8 cellular contexts compared by ENCODE assay signal in the genomic region with DNA sequence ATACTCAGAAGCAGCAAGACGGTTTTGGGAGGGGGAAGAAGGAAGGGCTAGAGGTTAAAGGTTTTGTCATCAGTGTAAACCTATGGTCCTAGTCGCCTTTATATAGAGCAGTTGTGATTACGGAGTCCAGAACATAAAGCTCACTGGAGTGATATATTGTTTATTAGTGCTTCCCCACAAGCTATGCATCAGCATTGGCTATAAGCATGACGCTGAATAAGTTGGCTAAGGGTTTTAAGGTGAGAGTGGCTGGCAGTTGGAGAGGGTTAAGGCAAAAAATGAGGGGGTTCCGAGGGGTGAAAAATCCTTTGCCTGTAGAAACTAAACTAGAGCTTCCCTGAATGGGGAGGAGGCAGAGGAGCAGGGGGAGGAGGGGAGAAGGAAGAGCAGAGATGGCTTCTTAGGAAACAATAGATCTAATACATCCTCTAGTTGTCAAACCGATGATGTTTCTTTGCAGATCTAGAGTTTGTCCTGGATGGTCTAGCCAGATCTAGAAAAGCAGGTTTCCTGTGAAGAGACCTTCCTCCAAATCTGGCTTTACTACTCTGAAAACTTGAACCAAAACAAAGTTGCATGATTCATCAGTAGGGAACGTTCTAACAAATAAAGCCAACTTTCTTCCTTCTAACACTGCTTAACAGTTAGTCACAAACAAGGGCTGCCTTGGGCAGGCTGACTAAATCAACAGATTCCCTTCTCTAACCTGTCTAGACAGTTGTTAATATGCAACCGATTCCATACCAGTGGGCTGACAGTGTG. TPM values are rescaled to one million over a fixed set of nuclear protein-coding genes. Genes with fewer than 3 reads are reported as not detected.
DNase-seq lines count a peak whose midpoint lies in the region; ATAC-seq and TF ChIP-seq lines count a peak whose summit lies in the region.

No MANE protein-coding gene starts in this region.

- peaks cover 20% of the 10 kb centered on the region for H3K36me3 Mint-ChIP-seq in T-helper 2 cell treated with Interferon-gamma antibody and Interleukin-4, amounts not matched to agents 5 μg/mL and 100 μg/mL, for 36 hours (ENCODE audit: low read depth)

- H3K79me2 ChIP-seq in Karpas-422 (ENCODE audit: low read length), result no peaks in the 10 kb centered on the region

- TF ChIP-seq CTCF in epithelial cell of esophagus (IDR thresholded peaks at IDR 0.05; ENCODE audit: insufficient read depth, low read depth, low read length, missing control alignments), result no peak
- no peak for TF ChIP-seq CTCF in uterus (IDR thresholded peaks at IDR 0.05)

- H3K4me1 ChIP-seq in mucosa of stomach (ENCODE audit: control insufficient read depth, insufficient read depth, low read length), result peaks cover 16% of the 10 kb centered on the region
- peaks cover 0 to 8% of the 10 kb centered on the region in 2 donors for H3K4me1 ChIP-seq in uterus
- peaks cover 34% of the 10 kb centered on the region for H3K4me1 ChIP-seq in Karpas-422 (ENCODE audit: low read length)

- no peaks in the 10 kb centered on the region for H3K9me2 ChIP-seq in Karpas-422 (replicated peaks; ENCODE audit: insufficient read depth, low read length)

- peak; percentile 66 to 68 for TF ChIP-seq POLR2A in uterus (IDR thresholded peaks at IDR 0.05)

- H3K27ac Mint-ChIP-seq in T-helper 2 cell treated with Interferon-gamma antibody and Interleukin-4, amounts not matched to agents 5 μg/mL and 100 μg/mL, for 36 hours, result peak overlapping the region; percentile 50

- H3K27ac ChIP-seq in uterus (peak overlapping the region; percentile 100), Karpas-422 (ENCODE audit: low read length) (no peak overlapping the region)

- H3K27me3 ChIP-seq in mucosa of stomach (ENCODE audit: control insufficient read depth, insufficient read depth, low read length) (no peaks in the 10 kb centered on the region), uterus (no peaks in the 10 kb centered on the region), Karpas-422 (ENCODE audit: low read length) (0 out of 2 replicates have a peak, but pooled peaks cover 2% of the 10 kb centered on the region)

- H3K27me3 Mint-ChIP-seq in T-helper 2 cell treated with Interferon-gamma antibody and Interleukin-4, amounts not matched to agents 5 μg/mL and 100 μg/mL, for 36 hours (ENCODE audit: low read depth), result no peaks in the 10 kb centered on the region

- H3K9me3 Mint-ChIP-seq in T-helper 2 cell treated with Interferon-gamma antibody and Interleukin-4, amounts not matched to agents 5 μg/mL and 100 μg/mL, for 36 hours, result no peaks in the 10 kb centered on the region

- no peak overlapping the region for H2AFZ ChIP-seq in Karpas-422 (ENCODE audit: low read length)

- H3K4me2 ChIP-seq in Karpas-422 (ENCODE audit: low read depth, low read length, poor library complexity, severe bottlenecking), result no peak overlapping the region

- H3K36me3 ChIP-seq in mucosa of stomach (ENCODE audit: control insufficient read depth, insufficient read depth, low read length) (no peaks in the 10 kb centered on the region), uterus (no peaks in the 10 kb centered on the region), Karpas-422 (ENCODE audit: insufficient read depth, low read length) (no peaks in the 10 kb centered on the region)

- no peak for ATAC-seq in HG03139 (IDR thresholded peaks at IDR 0.05; ENCODE audit: unreplicated experiment)

- peak; percentile 70 for DNase-seq in activated effector memory CD4-positive, alpha-beta T cell treated with anti-CD3 and anti-CD28 coated beads, Interleukin-2, amount 50 U/mL, for 16 hours
- no peak for DNase-seq in activated effector memory CD4-positive, alpha-beta T cell treated with Interleukin-2 at 50 U/mL for 16 hours
- peak; percentile 27 for DNase-seq in T-helper 2 cell treated with Interferon-gamma antibody and Interleukin-4, amounts not matched to agents 5 μg/mL and 100 μg/mL, for 36 hours (ENCODE audit: low spot score)
- DNase-seq in epithelial cell of esophagus (ENCODE audit: low read depth) (peak; percentile 96), uterus (peak; percentile 26 to 64), Karpas-422 (no peak)

- peaks cover 39% of the 10 kb centered on the region for H3K4me1 Mint-ChIP-seq in T-helper 2 cell treated with Interferon-gamma antibody and Interleukin-4, amounts not matched to agents 5 μg/mL and 100 μg/mL, for 36 hours (ENCODE audit: low read depth)

- H4K20me1 ChIP-seq in Karpas-422 (ENCODE audit: insufficient read depth, low read depth, low read length), result 0 out of 2 replicates have a peak, but pooled peaks cover 4% of the 10 kb centered on the region

- H3K9me3 ChIP-seq in mucosa of stomach (ENCODE audit: control insufficient read depth, low read length), result no peaks in the 10 kb centered on the region
- no peaks in the 10 kb centered on the region for H3K9me3 ChIP-seq in uterus
- no peaks in the 10 kb centered on the region for H3K9me3 ChIP-seq in Karpas-422 (ENCODE audit: low read length)

- H3K4me3 Mint-ChIP-seq in T-helper 2 cell treated with Interferon-gamma antibody and Interleukin-4, amounts not matched to agents 5 μg/mL and 100 μg/mL, for 36 hours, result peak overlapping the region; percentile 97

- intact Hi-C loops in uterus (cut with DNase I; ENCODE audit: low total_unique reads), result no loop called here

- peak overlapping the region; percentile 95 for H3K4me3 ChIP-seq in epithelial cell of esophagus (ENCODE audit: low read length)
- H3K4me3 ChIP-seq in mucosa of stomach (ENCODE audit: low read length), result peak overlapping the region; percentile 74
- H3K4me3 ChIP-seq in uterus, result peak overlapping the region; percentile 65 to 87
- H3K4me3 ChIP-seq in Karpas-422 (ENCODE audit: low read length), result no peak overlapping the region

- H3K9ac ChIP-seq in mucosa of stomach (ENCODE audit: low read length) (peak overlapping the region; percentile 87), Karpas-422 (ENCODE audit: low read length) (no peak overlapping the region)

RNA-seq across cellular contexts. Expression of gene KLF7, which starts 2.5 kb away (rescaled TPM):
- 10 to 100 TPM; 20.9 to 96.0 (median 39.4) TPM for total RNA-seq in uterus
- 6.5 and 8.8 TPM in 2 replicates for total RNA-seq in Karpas-422 (2014; rRNA removed; shearing (Covaris generic); ENCODE audit: low replicate concordance)

Comparison
In these comparisons a context has a peak if more than half of its experiments do, and no peak if none do; other contexts are left out.
1. DNase-seq: peak in activated effector memory CD4-positive, alpha-beta T cell treated with anti-CD3 and anti-CD28 coated beads, Interleukin-2, amount 50 U/mL, for 16 hours (single experiment), T-helper 2 cell treated with Interferon-gamma antibody and Interleukin-4, amounts not matched to agents 5 μg/mL and 100 μg/mL, for 36 hours (single experiment), epithelial cell of esophagus (single experiment) and uterus (2 of 2); none in activated effector memory CD4-positive, alpha-beta T cell treated with Interleukin-2 at 50 U/mL for 16 hours (single experiment) and Karpas-422 (single experiment).